ENCODE assay signal across 8 cellular contexts in the genomic region with DNA sequence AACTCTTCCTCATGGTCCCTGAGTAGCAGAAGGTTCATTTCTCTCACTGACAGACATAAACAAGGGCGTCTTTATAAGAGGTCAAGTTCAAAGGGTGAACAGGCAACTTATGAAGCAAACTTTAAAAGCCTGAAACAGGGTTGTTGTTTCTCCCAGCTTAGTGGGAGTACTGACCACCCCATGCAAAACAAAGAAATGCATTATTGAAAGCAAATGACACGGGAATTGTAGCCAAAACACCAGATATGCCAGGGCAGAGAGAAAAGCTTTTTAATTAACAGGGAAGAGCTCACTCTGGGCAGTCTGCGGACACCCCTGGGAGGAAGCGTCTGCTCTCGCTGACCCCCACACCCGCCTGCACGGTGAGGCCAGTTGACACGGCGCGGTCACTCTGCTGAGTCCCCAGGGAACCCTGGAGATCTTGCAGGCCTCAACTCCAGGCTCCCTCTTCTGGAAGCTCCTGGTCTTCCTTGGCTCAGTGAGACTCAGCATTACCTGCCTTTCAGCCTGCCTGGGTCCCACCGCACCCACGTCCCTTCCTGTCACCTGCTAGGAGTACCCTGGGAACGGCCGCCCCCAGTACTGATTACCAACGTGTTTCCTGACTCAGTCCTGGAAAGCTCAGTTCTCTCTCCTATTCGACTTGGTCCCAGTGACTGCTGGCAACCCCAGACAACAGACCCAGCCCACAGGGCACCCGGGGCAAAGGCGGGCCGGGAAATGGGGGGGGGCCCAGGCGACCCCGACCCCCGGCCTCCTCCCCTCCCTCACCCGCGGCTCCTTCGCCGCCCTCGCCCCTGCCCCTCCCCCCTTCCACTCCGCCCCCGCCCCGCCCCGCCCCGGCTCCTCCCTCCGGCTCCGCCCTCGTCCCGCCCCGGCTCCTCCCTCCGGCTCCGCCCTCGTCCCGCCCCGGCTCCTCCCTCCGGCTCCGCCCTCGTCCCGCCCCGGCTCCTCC. TPM values are rescaled to one million over a fixed set of nuclear protein-coding genes. Genes with fewer than 3 reads are reported as not detected.
A peak's percentile ranks its signal among the peaks of the same experiment; 100 is the strongest.
DNase-seq lines count a peak whose midpoint lies in the region; ATAC-seq and TF ChIP-seq lines count a peak whose summit lies in the region.

No MANE protein-coding gene starts in this region.

- peaks cover 0 to 22% (median 0%) of the 10 kb centered on the region in 3 donors for H3K36me3 Mint-ChIP-seq in naive thymus-derived CD8-positive, alpha-beta T cell

- no peaks in the 10 kb centered on the region for H3K27me3 ChIP-seq in GM06990 (replicated peaks; ENCODE audit: control insufficient read depth, insufficient read depth, low read length)

- TF ChIP-seq CTCF in GM06990 (IDR thresholded peaks at IDR 0.05; ENCODE audit: insufficient read depth, low read length, poor library complexity, severe bottlenecking) (no peak), fibroblast of pulmonary artery (IDR thresholded peaks at IDR 0.05; ENCODE audit: low read length, missing control alignments) (peak; percentile 45)

- POLR2A ChIA-PET in naive thymus-derived CD8-positive, alpha-beta T cell (lab: Charles Lee), result interaction anchor here (0.7 to 3.3 kb wide), 25 partner anchors 9 to 1364 kb away, joined by 3 to 26 read pairs (median 4); a partner anchor contains a TSS

- H3K9me3 Mint-ChIP-seq in naive thymus-derived CD8-positive, alpha-beta T cell, result no peaks in the 10 kb centered on the region

- ATAC-seq in naive thymus-derived CD8-positive, alpha-beta T cell, result peak; percentile 9 to 21
- ATAC-seq in HG03196 (IDR thresholded peaks at IDR 0.05; ENCODE audit: unreplicated experiment), result no peak
- no peak for ATAC-seq in GM21360 (IDR thresholded peaks at IDR 0.05; ENCODE audit: unreplicated experiment)

- H3K4me3 ChIP-seq in GM06990 (replicated peaks; ENCODE audit: low read depth, low read length) (peak overlapping the region; percentile 54), fibroblast of pulmonary artery (replicated peaks; ENCODE audit: low read depth, low read length) (peak overlapping the region; percentile 52)

- no peaks in the 10 kb centered on the region for H3K27me3 Mint-ChIP-seq in naive thymus-derived CD8-positive, alpha-beta T cell

- peak overlapping the region; percentile 78 to 94 (median 86) for H3K27ac Mint-ChIP-seq in naive thymus-derived CD8-positive, alpha-beta T cell

- H3K36me3 ChIP-seq in GM06990 (ENCODE audit: control insufficient read depth, insufficient read depth, low read length), result no peaks in the 10 kb centered on the region; the same call in 1 of the 2 replicates

- H3K4me1 Mint-ChIP-seq in naive thymus-derived CD8-positive, alpha-beta T cell, result peaks cover 11 to 31% (median 25%) of the 10 kb centered on the region in 4 donors

- peak; percentile 70 for DNase-seq in A172 (ENCODE audit: low spot score)
- DNase-seq in GM06990 (ENCODE audit: extremely low read depth, insufficient read length), result peak; percentile 48
- DNase-seq in NCI-H226, result peak; percentile 31
- peak; percentile 15 for DNase-seq in activated T-helper 1 cell treated with Interleukin-2 at 50 U/mL for 16 hours (ENCODE audit: low read depth)
- DNase-seq in fibroblast of pulmonary artery (ENCODE audit: low read depth), result peak; percentile 50
- DNase-seq in naive thymus-derived CD8-positive, alpha-beta T cell, result peak in 8 of 10 donors; percentile 22 to 67 (median 49)

- peak overlapping the region; percentile 43 to 85 (median 72) for H3K4me3 Mint-ChIP-seq in naive thymus-derived CD8-positive, alpha-beta T cell

RNA-seq across cellular contexts. Expression of a gene that starts 1.0 kb away (rescaled TPM):
- 26.3 and 27.8 TPM in 2 replicates for total RNA-seq in A172 (2014; rRNA removed; shearing (Covaris generic))
- 10 to 100 TPM; 59.0 to 60.2 TPM for total RNA-seq in naive thymus-derived CD8-positive, alpha-beta T cell
- polyA plus RNA-seq in naive thymus-derived CD8-positive, alpha-beta T cell, result 10 to 100 TPM; 23.2 to 40.6 (median 29.1) TPM

RNA-seq across cellular contexts. Expression of a gene that starts 15.2 kb away (rescaled TPM):
- 0.98 and 1.9 TPM in 2 replicates for total RNA-seq in A172 (2014; rRNA removed; shearing (Covaris generic))
- under 1 TPM; 0.31 to 0.58 TPM for total RNA-seq in naive thymus-derived CD8-positive, alpha-beta T cell
- 1 to 10 TPM in 1 of 3 donors, under 1 TPM in 2; 0.20 to 1.2 (median 0.37) TPM for polyA plus RNA-seq in naive thymus-derived CD8-positive, alpha-beta T cell

RNA-seq across cellular contexts. Expression of a gene that starts 38.4 kb away (rescaled TPM):
- total RNA-seq in A172 (2014; rRNA removed; shearing (Covaris generic)), result 114 and 115 TPM in 2 replicates
- 100 to 1,000 TPM; 115 to 125 TPM for total RNA-seq in naive thymus-derived CD8-positive, alpha-beta T cell
- polyA plus RNA-seq in naive thymus-derived CD8-positive, alpha-beta T cell, result 10 to 100 TPM; 63.2 to 79.5 (median 63.9) TPM

RNA-seq across cellular contexts. Expression of a gene that starts 52.5 kb away (rescaled TPM):
- not detected in 2 replicates for total RNA-seq in A172 (2014; rRNA removed; shearing (Covaris generic))
- total RNA-seq in naive thymus-derived CD8-positive, alpha-beta T cell, result not detected
- under 1 TPM; 0.13 to 0.42 (median 0.16) TPM for polyA plus RNA-seq in naive thymus-derived CD8-positive, alpha-beta T cell

Comparison
In these comparisons a context has a peak if more than half of its experiments do, and no peak if none do; other contexts are left out.
1. DNase-seq: peak in every context shown above with its lines; median percentile 70 in A172; 50 in fibroblast of pulmonary artery; 49 in naive thymus-derived CD8-positive, alpha-beta T cell; 48 in GM06990; 31 in NCI-H226; 15 in activated T-helper 1 cell treated with Interleukin-2 at 50 U/mL for 16 hours.
2. ATAC-seq: peak in naive thymus-derived CD8-positive, alpha-beta T cell (2 of 2); none in HG03196 (single experiment) and GM21360 (single experiment).